17 cellular contexts compared by ENCODE assay signal in the genomic region with DNA sequence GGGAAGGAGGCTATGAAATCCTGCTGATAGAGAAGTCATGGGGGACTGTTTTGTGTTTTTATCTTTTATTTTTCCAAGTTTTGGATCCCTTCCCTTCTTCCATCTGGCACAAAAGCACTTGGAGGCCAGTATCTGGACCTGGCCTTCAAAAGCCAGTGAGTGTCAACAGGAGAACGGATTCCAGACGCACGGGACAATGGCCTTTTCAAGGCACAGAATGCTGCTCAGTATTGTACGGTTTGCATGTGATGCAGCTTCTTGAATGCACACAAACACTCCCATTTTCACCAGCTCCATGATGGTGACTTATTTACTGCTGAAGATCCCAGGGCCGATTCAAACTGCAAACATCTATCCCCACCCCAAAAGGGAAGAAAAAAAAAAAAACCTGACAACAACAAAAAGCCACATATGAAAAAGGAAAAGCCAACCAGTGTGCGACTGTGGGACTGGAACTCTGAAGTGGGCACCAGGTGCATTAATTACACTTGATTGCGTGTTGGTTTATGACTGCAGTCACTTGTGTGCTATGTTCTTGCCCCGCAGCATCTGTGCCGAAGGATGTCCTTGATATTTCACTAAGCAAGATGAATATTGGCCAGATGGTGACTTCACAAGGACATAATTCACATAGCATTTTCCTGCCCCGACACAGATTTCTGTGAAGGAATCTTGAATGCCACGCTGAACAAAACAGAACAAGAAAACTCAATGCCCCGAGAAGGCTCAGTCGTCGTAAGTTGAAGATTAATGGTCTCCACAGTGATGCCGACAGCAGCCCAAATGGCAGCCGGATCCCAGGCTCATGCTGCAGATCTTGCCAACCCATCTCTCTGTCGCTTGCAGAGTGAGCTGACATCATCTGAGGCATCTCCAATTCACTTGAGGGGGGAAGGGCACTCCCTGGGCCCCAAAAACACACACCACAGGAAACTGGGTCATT.
A peak's percentile ranks its signal among the peaks of the same experiment; 100 is the strongest.
DNase-seq lines count a peak whose midpoint lies in the region; ATAC-seq and TF ChIP-seq lines count a peak whose summit lies in the region.
"Had no signal": no experiment of that assay in that cellular context is flagged by ENCODE, and none has a peak within 500 bp of the region (broad histone marks: within the 10 kb centered on the region; RNA-seq: fewer than 3 reads in every experiment).

No MANE protein-coding gene starts in this region.

- H3K4me1 Mint-ChIP-seq in brain: peaks cover 48% of the 10 kb centered on the region

- no peaks in the 10 kb centered on the region for H3K27me3 ChIP-seq in BE2C

- H3K9me3 ChIP-seq in BE2C: no peaks in the 10 kb centered on the region

- peaks cover 40% of the 10 kb centered on the region for H3K4me1 ChIP-seq in BE2C

- TF ChIP-seq CTCF in BE2C (IDR thresholded peaks at IDR 0.05; ENCODE audit: low read depth, low read length): no peak
- TF ChIP-seq CTCF in brain (conservative IDR thresholded peaks at IDR 0.05): no peak

- H3K27ac Mint-ChIP-seq in brain: peak overlapping the region; percentile 5 to 86 (median 27)
- H3K27ac Mint-ChIP-seq: activated CD8-positive, alpha-beta T cell treated with anti-CD3 and anti-CD28 coated beads for 36 hours; activated T-helper 1 cell treated with anti-CD3 and anti-CD28 coated beads, Interleukin-12 subunit alpha, Interleukin-12 subunit beta, Interleukin-2, Interleukin-4 antibody, amounts not matched to agents 30 ng/mL and 10 ng/mL and 1 ng/mL, durations not matched to agents 14 hours and 24 hours and 36 hours had no signal

- peak overlapping the region in 2 of 5 experiments; percentile 2 to 33 for H3K4me3 Mint-ChIP-seq in brain
- H3K4me3 Mint-ChIP-seq: activated CD8-positive, alpha-beta T cell treated with anti-CD3 and anti-CD28 coated beads for 36 hours; activated T-helper 1 cell treated with anti-CD3 and anti-CD28 coated beads, Interleukin-12 subunit alpha, Interleukin-12 subunit beta, Interleukin-2, Interleukin-4 antibody, amounts not matched to agents 30 ng/mL and 10 ng/mL and 1 ng/mL, durations not matched to agents 14 hours and 24 hours and 36 hours had no signal

- H3K9me3 Mint-ChIP-seq in brain: no peaks in the 10 kb centered on the region
- H3K9me3 Mint-ChIP-seq: activated CD8-positive, alpha-beta T cell treated with anti-CD3 and anti-CD28 coated beads for 36 hours; activated T-helper 1 cell treated with anti-CD3 and anti-CD28 coated beads, Interleukin-12 subunit alpha, Interleukin-12 subunit beta, Interleukin-2, Interleukin-4 antibody, amounts not matched to agents 30 ng/mL and 10 ng/mL and 1 ng/mL, durations not matched to agents 14 hours and 24 hours and 36 hours had no signal

- H3K4me3 ChIP-seq in BE2C (ENCODE audit: low read depth, low read length): no peak overlapping the region

- DNase-seq in BE2C (peak; percentile 36), NCI-H146 (lab: John Stamatoyannopoulos, UW) (peak; percentile 73), midbrain (lab: John Stamatoyannopoulos, UW) (peak; percentile 86)
- no peak for DNase-seq in activated CD4-positive, CD25-positive, alpha-beta regulatory T cell (lab: John Stamatoyannopoulos, UW)
- DNase-seq: activated CD8-positive, alpha-beta T cell treated with anti-CD3 and anti-CD28 coated beads for 36 hours; cortex of kidney; Kasumi-1; left colon; NCI-H2029; stimulated activated CD4-positive, alpha-beta T cell treated with anti-CD3 and anti-CD28 coated beads, Interleukin-12 subunit alpha, Interleukin-12 subunit beta, amount 100 ng/mL, for 4 hours; stimulated activated naive CD8-positive, alpha-beta T cell treated with anti-CD3 and anti-CD28 coated beads, Interleukin-15, Interleukin-2, amounts not matched to agents 100 U/mL and 50 U/mL, for 24 hours; SW 1271 had no signal

- H3K36me3 Mint-ChIP-seq in brain: no peaks in the 10 kb centered on the region

- ATAC-seq in GM19324 (IDR thresholded peaks at IDR 0.05; ENCODE audit: low FRiP score, unreplicated experiment) (no peak), GM21825 (IDR thresholded peaks at IDR 0.05; ENCODE audit: unreplicated experiment) (no peak), GM19023 (IDR thresholded peaks at IDR 0.05; ENCODE audit: unreplicated experiment) (no peak)
- ATAC-seq: activated CD8-positive, alpha-beta T cell treated with anti-CD3 and anti-CD28 coated beads for 36 hours; left colon; stimulated activated naive CD8-positive, alpha-beta T cell treated with anti-CD3 and anti-CD28 coated beads, Interleukin-15, Interleukin-2, amounts not matched to agents 100 U/mL and 50 U/mL, for 24 hours had no signal

- peaks cover 2% of the 10 kb centered on the region for H3K27me3 Mint-ChIP-seq in brain
- H3K27me3 Mint-ChIP-seq: activated CD8-positive, alpha-beta T cell treated with anti-CD3 and anti-CD28 coated beads for 36 hours had no signal

- no peaks in the 10 kb centered on the region for H3K36me3 ChIP-seq in BE2C

Comparison
In these comparisons a context has a peak if more than half of its experiments do, and no peak if none do; other contexts are left out.
1. DNase-seq: peak in BE2C (single experiment), NCI-H146 (single experiment) and midbrain (single experiment); none in activated CD4-positive, CD25-positive, alpha-beta regulatory T cell (0 of 4).